In genomic region chr1:229275005-229275404, GRCh38 we compare ENCODE assay signal across 17 cellular contexts.
"Had no signal": no experiment of that assay in that cellular context is flagged by ENCODE, and none has a peak within 500 bp of the region (broad histone marks: within the 10 kb centered on the region; RNA-seq: fewer than 3 reads in every experiment).

No MANE protein-coding gene starts in this region.

- DNase-seq: cerebellar nuclear complex; foreskin keratinocyte; head of caudate nucleus; hippocampal formation; left colon; left ventricle myocardium superior; mesenchymal stem cell; midbrain; occipital lobe; stimulated activated CD4-positive, alpha-beta T cell treated with anti-CD3 and anti-CD28 coated beads, Interleukin-2, amount 100 ng/mL, for 48 hours; stimulated activated naive CD8-positive, alpha-beta T cell treated with anti-CD3 and anti-CD28 coated beads, Interleukin-15, Interleukin-2, amounts not matched to agents 100 U/mL and 50 U/mL, for 24 hours; tibial artery had no signal

- H3K4me3 ChIP-seq: lung, right atrium auricular region, smooth muscle cell, tibial artery had no signal

- H3K27me3 ChIP-seq: foreskin keratinocyte, right atrium auricular region, tibial artery had no signal

- H3K9me3 ChIP-seq: right atrium auricular region, tibial artery had no signal

- ATAC-seq: foreskin keratinocyte; left colon; left ventricle myocardium superior; natural killer cell treated with Interleukin-12 subunit alpha and Interleukin-12 subunit beta and Interleukin-15 and Interleukin-18, amount 100 ng/mL, for 72 hours; stimulated activated naive CD8-positive, alpha-beta T cell treated with anti-CD3 and anti-CD28 coated beads, Interleukin-15, Interleukin-2, amounts not matched to agents 100 U/mL and 50 U/mL, for 24 hours had no signal

- H3K27ac ChIP-seq: foreskin keratinocyte, tibial artery had no signal

- FAIRE-seq: colon had no signal

- H3K36me3 ChIP-seq: right atrium auricular region, tibial artery had no signal

- H3K4me2 ChIP-seq: smooth muscle cell had no signal
